12 cellular contexts compared by ENCODE assay signal in the genomic region with DNA sequence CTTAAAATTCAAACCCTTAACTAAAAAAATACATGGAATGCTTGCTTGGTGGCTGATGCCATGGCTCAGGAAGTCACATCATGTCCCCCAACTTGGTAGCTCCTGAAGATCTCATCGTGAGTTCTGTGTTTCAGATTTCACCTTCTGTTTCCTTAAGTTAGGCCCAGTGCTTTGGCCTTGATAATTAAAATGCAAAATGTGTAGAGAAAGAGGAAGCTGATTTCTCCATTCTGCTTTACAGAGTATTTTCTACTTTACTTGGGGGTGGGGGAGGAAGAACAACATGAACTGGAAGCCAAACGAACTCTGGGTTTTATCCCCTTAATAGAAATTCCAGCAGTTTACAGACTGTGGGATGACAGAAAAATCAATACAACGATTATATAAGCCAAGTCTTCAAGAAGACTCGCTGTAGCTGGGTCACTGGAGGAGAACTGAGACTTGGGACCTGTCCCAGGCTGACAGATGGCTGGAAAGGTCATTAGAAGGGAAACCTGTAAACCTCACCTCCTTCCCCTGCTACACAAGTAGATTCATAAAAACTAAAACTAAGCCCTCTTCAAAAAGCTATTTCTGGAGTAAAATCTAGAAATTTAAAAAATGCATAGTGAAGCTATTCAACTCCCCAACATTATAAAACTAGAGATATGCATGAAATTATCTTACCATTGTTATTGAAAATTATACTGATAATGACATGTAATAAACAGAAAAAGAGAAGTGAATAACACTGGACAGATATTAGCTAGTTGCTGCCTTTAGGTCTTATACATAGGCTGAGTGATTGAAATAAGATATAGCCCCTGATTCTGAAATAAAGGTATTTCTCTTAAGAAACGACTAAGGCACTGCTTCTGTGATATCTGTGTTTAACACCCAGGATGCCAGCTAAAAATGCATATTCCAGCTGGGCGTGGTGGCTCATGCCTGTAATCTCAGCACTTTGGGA. TPM values are rescaled to one million over a fixed set of nuclear protein-coding genes. Genes with fewer than 3 reads are reported as not detected.
DNase-seq lines count a peak whose midpoint lies in the region; ATAC-seq, FAIRE-seq and TF ChIP-seq lines count a peak whose summit lies in the region.
"Had no signal": no experiment of that assay in that cellular context is flagged by ENCODE, and none has a peak within 500 bp of the region (broad histone marks: within the 10 kb centered on the region; RNA-seq: fewer than 3 reads in every experiment).

No MANE protein-coding gene starts in this region.

- TF ChIP-seq POLR2A in K562 (conservative IDR thresholded peaks at IDR 0.05): no peak

- DNase-seq in GF-D8 (lab: John Stamatoyannopoulos, UW): peak; percentile 78
- DNase-seq in Kasumi-1 (lab: John Stamatoyannopoulos, UW): peak; percentile 78 to 81
- DNase-seq in K562 (ENCODE audit: extremely low read depth in 1 of 4, low spot score in 3 of 4): no peak
- DNase-seq in stimulated activated naive CD4-positive, alpha-beta T cell treated with Interleukin-2 at 50 U/mL for 16 hours (lab: John Stamatoyannopoulos, UW): no peak
- no peak for DNase-seq in glomerular visceral epithelial cell (ENCODE audit: extremely low spot score)
- no peak for DNase-seq in mucosa of descending colon
- DNase-seq: CD4-positive, CD25-positive, alpha-beta regulatory T cell; effector memory CD4-positive, alpha-beta T cell; T1000 had no signal

- CTCF ChIA-PET in K562 (lab: Yijun Ruan, JAX; ENCODE audit: low intra/inter-chr PET ratio): no interaction called here

- TF ChIP-seq RAD21 in K562 (CRISPR knock-in tag; conservative IDR thresholded peaks at IDR 0.05 in 1 of 2, IDR thresholded peaks at IDR 0.05 in 1 of 2): no peak

- H3K4me3 ChIP-seq in K562 (no peak overlapping the region), mucosa of descending colon (no peak overlapping the region)
- H3K4me3 ChIP-seq: suprapubic skin had no signal

- no peak for TF ChIP-seq EP300 in K562 (IDR thresholded peaks at IDR 0.05; ENCODE audit: low read length)

- ATAC-seq in GM21528 (IDR thresholded peaks at IDR 0.05; ENCODE audit: low FRiP score, unreplicated experiment) (peak; percentile 41), K562 (no peak), mucosa of descending colon (no peak), HG03045 (IDR thresholded peaks at IDR 0.05; ENCODE audit: unreplicated experiment) (no peak)

- H3K36me3 ChIP-seq in K562 (ENCODE audit: control insufficient read depth, insufficient read depth, low read length) (no peaks in the 10 kb centered on the region), mucosa of descending colon (ENCODE audit: low read depth) (no peaks in the 10 kb centered on the region)

- 20% methylated on average over 6 of the region's 6 CpGs for WGBS in K562 (ENCODE audit: insufficient coverage, low coverage, missing lambda C conversion rate)

- no peak for TF ChIP-seq CTCF in K562 (IDR thresholded peaks at IDR 0.05 in 2 of 3, conservative IDR thresholded peaks at IDR 0.05 in 1 of 3; ENCODE audit: insufficient read depth in 2 of 3, low read depth in 1 of 3, low read length in 3 of 3)
- no peak for TF ChIP-seq CTCF in mucosa of descending colon (IDR thresholded peaks at IDR 0.05)

- no peak for FAIRE-seq in K562 (lab: Jason Lieb, UNC)

- no peak overlapping the region for H3K4me2 ChIP-seq in K562 (ENCODE audit: insufficient read depth, low read length)

- BruUV-seq in K562 (replicated peaks; lab: Mats Ljungman, UMichigan): no TSS peak

- H2AFZ ChIP-seq in K562 (ENCODE audit: low read depth, low read length): peak overlapping the region; percentile 3; the same call in 1 of the 2 replicates

- intact Hi-C loops in K562 (cut with micrococcal nuclease): no loop called here
- intact Hi-C loops in mucosa of descending colon (cut with DNase I, micrococcal nuclease): no loop called here

- H3K9ac ChIP-seq in K562 (ENCODE audit: insufficient read depth in 1 of 2, low read depth in 2 of 2, low read length in 2 of 2): no peak overlapping the region

- H3K27me3 ChIP-seq in K562 (ENCODE audit: control insufficient read depth in 2 of 2, insufficient read depth in 2 of 2, low read length in 2 of 2): no peaks in the 10 kb centered on the region
- H3K27me3 ChIP-seq: suprapubic skin had no signal

- in situ Hi-C loops in K562 (cut with MboI): loop anchor here (25.0 kb wide), 1 partner anchor 2002 kb away; no protein-coding TSS in a partner anchor

- no peaks in the 10 kb centered on the region for H3K9me1 ChIP-seq in K562 (ENCODE audit: control insufficient read depth, insufficient read depth, low read length)

- H3K4me1 ChIP-seq in K562 (replicated peaks in 1 of 2; ENCODE audit: control insufficient read depth in 2 of 2, insufficient read depth in 2 of 2, low read length in 2 of 2): peaks cover 12 to 43% of the 10 kb centered on the region in 2 experiments; a peak in 4 of 5 replicates
- no peaks in the 10 kb centered on the region for H3K4me1 ChIP-seq in mucosa of descending colon (ENCODE audit: low read depth)

- H3K9me3 ChIP-seq in K562 (replicated peaks; ENCODE audit: control insufficient read depth, insufficient read depth, low read depth, low read length) (no peaks in the 10 kb centered on the region), mucosa of descending colon (no peaks in the 10 kb centered on the region)
- H3K9me3 ChIP-seq: suprapubic skin had no signal

- no peaks in the 10 kb centered on the region for H3K79me2 ChIP-seq in K562 (ENCODE audit: control insufficient read depth, insufficient read depth, low read length)

- no peaks in the 10 kb centered on the region for H4K20me1 ChIP-seq in K562 (replicated peaks; ENCODE audit: control insufficient read depth, insufficient read depth, low read length)

- POLR2A ChIA-PET in K562 (lab: Yijun Ruan, JAX): interaction anchor here (1.0 kb wide), 1 partner anchor 11 kb away, joined by 3 read pairs; no protein-coding TSS in a partner anchor

- no peak overlapping the region for H3K27ac ChIP-seq in K562 (ENCODE audit: extremely low read depth, low read depth, low read length)
- H3K27ac ChIP-seq: suprapubic skin had no signal

TF ChIP-seq in K562, 482 proteins besides CTCF, POLR2A, EP300 and RAD21:
- TF ChIP-seq NEUROD1 (IDR thresholded peaks at IDR 0.05; ENCODE audit: borderline replicate concordance, low read depth, low read length, partially characterized antibody): no peak
- no peak for TF ChIP-seq CBX1 (IDR thresholded peaks at IDR 0.05; ENCODE audit: low read depth)
- TF ChIP-seq FOXJ3 (CRISPR knock-in tag; IDR thresholded peaks at IDR 0.05): no peak
- no peak for TF ChIP-seq XRCC3 (IDR thresholded peaks at IDR 0.05)
- no peak for TF ChIP-seq RFX5 (IDR thresholded peaks at IDR 0.05; ENCODE audit: low read depth, low read length)

RNA-seq across cellular contexts. Expression of a gene that starts 22.1 kb away (rescaled TPM):
- total RNA-seq in K562 (2011; cell fraction: chromatin; rRNA removed; ENCODE audit: low replicate concordance): 0.81 and 1.0 TPM in 2 replicates
- 0.17 and 0.66 TPM in 2 replicates for total RNA-seq in K562 (2011; cell fraction: nucleolus; rRNA removed)
- total RNA-seq in K562 (2011; cell fraction: nucleoplasm; rRNA removed): 0.29 and 0.69 TPM in 2 replicates
- total RNA-seq in K562 (2014; rRNA removed): 1.7 and 2.9 TPM in 2 replicates
- total RNA-seq in K562 (2014; rRNA removed; fragmentation: Illumina TruSeq; extraction: Trizol): 1.7 and 3.5 TPM in 2 replicates
- total RNA-seq in K562 (2015; rRNA removed; fragmentation: Illumina TruSeq; extraction: Trizol): 0.98 and 1.1 TPM in 2 replicates
- total RNA-seq in K562 (2021): 1.6 and 2.8 TPM in 2 replicates
- 1.1 and 1.5 TPM in 2 replicates for polyA plus RNA-seq in K562 (2011; rRNA removed)
- 1.3 and 1.4 TPM in 2 replicates for polyA plus RNA-seq in K562 (2011; cell fraction: cytosol; rRNA removed)
- 1.1 and 1.3 TPM in 2 replicates for polyA plus RNA-seq in K562 (2011; cell fraction: nucleus; rRNA removed)
- polyA plus RNA-seq in K562 (2012): 2.0 and 2.7 TPM in 2 replicates
- polyA plus RNA-seq in K562 (2014; fragmentation: Illumina TruSeq; extraction: Trizol): 1.7 and 2.1 TPM in 2 replicates
- under 1 TPM; 0.20 to 0.38 TPM for polyA plus RNA-seq in K562 (2014; fragmentation: Nextera tagmentation; extraction: Ambion mirVana)
- 1.6 and 3.2 TPM in 2 replicates for polyA plus RNA-seq in K562 (2014; rRNA removed)
- 0.69 and 1.1 TPM in 2 replicates for polyA minus RNA-seq in K562 (2011; rRNA and poly(A)+ RNA removed)
- 0.86 and 1.8 TPM in 2 replicates for polyA minus RNA-seq in K562 (2011; cell fraction: cytosol; rRNA and poly(A)+ RNA removed)
- polyA minus RNA-seq in K562 (2011; cell fraction: nucleus; rRNA and poly(A)+ RNA removed): 0.67 TPM in 2 replicates
- total RNA-seq in mucosa of descending colon: 1 to 10 TPM; 4.8 to 9.2 (median 7.8) TPM

Comparison
In these comparisons a context has a peak if more than half of its experiments do, and no peak if none do; other contexts are left out.
1. DNase-seq: peak in GF-D8 (single experiment) and Kasumi-1 (2 of 2); none in K562 (0 of 4), stimulated activated naive CD4-positive, alpha-beta T cell treated with Interleukin-2 at 50 U/mL for 16 hours (single experiment), glomerular visceral epithelial cell (single experiment) and mucosa of descending colon (0 of 3).